Comparison of ENCODE assay signal across 8 cellular contexts in the genomic region with DNA sequence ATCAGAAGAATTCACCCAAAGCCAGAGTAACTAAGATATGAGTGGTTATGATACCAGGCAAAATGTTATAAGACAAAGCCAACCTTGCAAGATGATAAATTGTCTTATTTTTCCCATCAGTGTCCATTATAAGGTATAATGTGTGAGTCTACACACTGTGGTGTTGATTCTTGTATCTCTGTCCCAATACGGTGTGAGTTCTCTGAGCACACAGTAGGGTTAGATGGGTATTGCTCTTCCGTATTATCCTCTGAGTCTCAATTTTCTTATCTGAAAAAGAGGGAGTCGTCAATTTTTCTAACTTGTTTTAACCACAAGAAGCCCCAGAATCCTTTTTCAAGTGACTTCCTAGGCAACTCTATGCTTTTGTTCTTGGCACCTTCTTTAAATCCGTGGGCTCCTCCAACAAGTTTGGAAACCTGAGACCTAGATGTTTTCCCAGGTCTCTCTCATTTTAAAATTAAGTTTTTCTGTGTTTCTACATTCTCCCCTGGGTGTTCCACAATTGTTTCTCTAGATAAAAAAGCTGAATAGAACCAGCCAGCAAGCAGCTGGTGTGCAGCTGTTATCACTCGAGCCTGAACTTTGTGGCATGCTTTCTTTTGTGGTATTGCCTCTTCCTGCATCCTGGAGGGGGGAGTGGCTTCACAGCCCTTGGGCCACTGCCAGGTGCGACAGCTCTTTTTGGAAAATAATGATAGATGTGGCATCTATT.
DNase-seq lines count a peak whose midpoint lies in the region; ATAC-seq, FAIRE-seq and TF ChIP-seq lines count a peak whose summit lies in the region.

No MANE protein-coding gene starts in this region.

- no peaks in the 10 kb centered on the region for H4K20me1 ChIP-seq in astrocyte (ENCODE audit: insufficient read depth, low read length)

- peaks cover 4% of the 10 kb centered on the region for H3K79me2 ChIP-seq in astrocyte (ENCODE audit: insufficient read depth, low read length)

- ATAC-seq in GM18868 (IDR thresholded peaks at IDR 0.05; ENCODE audit: unreplicated experiment) = peak; percentile 91
- peak; percentile 96 for ATAC-seq in HG03064 (IDR thresholded peaks at IDR 0.05; ENCODE audit: low read depth, unreplicated experiment)
- ATAC-seq in natural killer cell treated with Interleukin-12 subunit alpha and Interleukin-12 subunit beta and Interleukin-15 and Interleukin-18, amount 100 ng/mL, for 72 hours = no peak

- no peaks in the 10 kb centered on the region for H3K4me1 ChIP-seq in astrocyte (ENCODE audit: insufficient read depth, low read length)

- no peaks in the 10 kb centered on the region for H3K27me3 Mint-ChIP-seq in astrocyte (ENCODE audit: low read depth, unreplicated experiment)
- no peaks in the 10 kb centered on the region for H3K27me3 Mint-ChIP-seq in natural killer cell treated with Interleukin-12 subunit alpha and Interleukin-12 subunit beta and Interleukin-15 and Interleukin-18, amount 100 ng/mL, for 72 hours

- H3K4me3 ChIP-seq in astrocyte (ENCODE audit: insufficient read depth, low read depth, low read length) = no peak overlapping the region

- H3K9me3 ChIP-seq in astrocyte (ENCODE audit: insufficient read depth, low read depth, low read length) = no peaks in the 10 kb centered on the region

- no peaks in the 10 kb centered on the region for H3K27me3 ChIP-seq in astrocyte (ENCODE audit: insufficient read depth, low read length)

- FAIRE-seq in astrocyte (lab: Jason Lieb, UNC) = no peak

- DNase-seq in A172 (ENCODE audit: low spot score) (peak; percentile 66), NCI-H2196 treated with DMSO at 0.1 percent for 48 hours (lab: John Stamatoyannopoulos, UW; ENCODE audit: unreplicated experiment) (peak; percentile 71), astrocyte (ENCODE audit: low read depth) (peak; percentile 77), SKM-1 (lab: John Stamatoyannopoulos, UW; ENCODE audit: unreplicated experiment) (no peak), superior temporal gyrus (ENCODE audit: extremely low spot score) (no peak)
- DNase-seq in natural killer cell treated with Interleukin-12 subunit alpha and Interleukin-12 subunit beta and Interleukin-15 and Interleukin-18, amount 100 ng/mL, for 72 hours (ENCODE audit: low spot score) = no peak

- no peak overlapping the region for H2AFZ ChIP-seq in astrocyte (ENCODE audit: low read depth, low read length)

- no peak overlapping the region for H3K27ac ChIP-seq in astrocyte (ENCODE audit: low read depth, low read length)

- no peaks in the 10 kb centered on the region for H3K9me3 Mint-ChIP-seq in astrocyte (ENCODE audit: unreplicated experiment)
- H3K9me3 Mint-ChIP-seq in natural killer cell treated with Interleukin-12 subunit alpha and Interleukin-12 subunit beta and Interleukin-15 and Interleukin-18, amount 100 ng/mL, for 72 hours = no peaks in the 10 kb centered on the region

- no peak overlapping the region for H3K27ac Mint-ChIP-seq in astrocyte (ENCODE audit: unreplicated experiment)
- H3K27ac Mint-ChIP-seq in natural killer cell treated with Interleukin-12 subunit alpha and Interleukin-12 subunit beta and Interleukin-15 and Interleukin-18, amount 100 ng/mL, for 72 hours = peak overlapping the region in 1 of 2 donors; percentile 17

- H3K9ac ChIP-seq in astrocyte (ENCODE audit: low read length) = no peak overlapping the region

- TF ChIP-seq CTCF in astrocyte (IDR thresholded peaks at IDR 0.05; ENCODE audit: insufficient read depth, low read depth, low read length) = no peak

- peaks cover 7% of the 10 kb centered on the region for H3K4me1 Mint-ChIP-seq in astrocyte (ENCODE audit: low read depth, unreplicated experiment)
- H3K4me1 Mint-ChIP-seq in natural killer cell treated with Interleukin-12 subunit alpha and Interleukin-12 subunit beta and Interleukin-15 and Interleukin-18, amount 100 ng/mL, for 72 hours (ENCODE audit: low read depth in 2 of 2) = peaks cover 29 to 33% of the 10 kb centered on the region in 2 donors

- H3K36me3 Mint-ChIP-seq in astrocyte (ENCODE audit: low read depth, unreplicated experiment) = peaks cover 5% of the 10 kb centered on the region
- no peaks in the 10 kb centered on the region for H3K36me3 Mint-ChIP-seq in natural killer cell treated with Interleukin-12 subunit alpha and Interleukin-12 subunit beta and Interleukin-15 and Interleukin-18, amount 100 ng/mL, for 72 hours

- peak overlapping the region; percentile 42 for H3K4me2 ChIP-seq in astrocyte (ENCODE audit: low read length)

- no peak overlapping the region for H3K4me3 Mint-ChIP-seq in astrocyte (ENCODE audit: unreplicated experiment)
- H3K4me3 Mint-ChIP-seq in natural killer cell treated with Interleukin-12 subunit alpha and Interleukin-12 subunit beta and Interleukin-15 and Interleukin-18, amount 100 ng/mL, for 72 hours = peak overlapping the region; percentile 24

- no peaks in the 10 kb centered on the region for H3K36me3 ChIP-seq in astrocyte (ENCODE audit: insufficient read depth, low read length)

Comparison
In these comparisons a context has a peak if more than half of its experiments do, and no peak if none do; other contexts are left out.
1. DNase-seq: peak in A172 (single experiment), NCI-H2196 treated with DMSO at 0.1 percent for 48 hours (single experiment) and astrocyte (single experiment); none in natural killer cell treated with Interleukin-12 subunit alpha and Interleukin-12 subunit beta and Interleukin-15 and Interleukin-18, amount 100 ng/mL, for 72 hours (single experiment), SKM-1 (single experiment) and superior temporal gyrus (single experiment).
2. ATAC-seq: peak in GM18868 (single experiment) and HG03064 (single experiment); none in natural killer cell treated with Interleukin-12 subunit alpha and Interleukin-12 subunit beta and Interleukin-15 and Interleukin-18, amount 100 ng/mL, for 72 hours (0 of 2).